Comparison of ENCODE assay signal across 9 cellular contexts in the genomic region with DNA sequence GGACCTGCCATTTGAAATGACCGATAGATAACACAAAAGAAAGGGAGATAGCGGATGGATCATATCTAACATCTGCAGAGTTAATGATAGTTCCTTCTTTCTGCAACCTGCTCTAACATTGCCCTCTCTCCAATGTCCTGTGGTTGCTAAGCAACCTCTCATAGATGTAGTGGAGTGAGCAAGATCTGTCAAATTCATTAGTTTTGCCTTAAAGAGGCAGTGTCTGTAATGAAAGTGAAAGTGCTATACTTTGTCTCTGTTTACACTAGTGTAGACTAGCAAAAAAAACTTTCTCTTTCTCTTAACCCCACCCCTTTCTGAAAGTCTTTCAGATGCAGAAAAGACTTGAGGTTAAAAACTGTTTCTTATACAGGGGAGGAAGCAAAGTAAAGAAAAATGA.
DNase-seq lines count a peak whose midpoint lies in the region; ATAC-seq and TF ChIP-seq lines count a peak whose summit lies in the region.
"Had no signal": no experiment of that assay in that cellular context is flagged by ENCODE, and none has a peak within 500 bp of the region (broad histone marks: within the 10 kb centered on the region; RNA-seq: fewer than 3 reads in every experiment).

No MANE protein-coding gene starts in this region.

- intact Hi-C loops in CD4-positive, alpha-beta T cell (cut with DNase I, micrococcal nuclease): no loop called here

- CTCF ChIA-PET in CD4-positive, alpha-beta T cell (lab: Charles Lee): no interaction called here

- TF ChIP-seq CTCF in CD4-positive, alpha-beta T cell (IDR thresholded peaks at IDR 0.05): no peak
- no peak for TF ChIP-seq CTCF in BE2C (IDR thresholded peaks at IDR 0.05; ENCODE audit: low read depth, low read length)

- H3K9me3 Mint-ChIP-seq in CD4-positive, alpha-beta T cell: no peaks in the 10 kb centered on the region
- no peaks in the 10 kb centered on the region for H3K9me3 Mint-ChIP-seq in activated naive CD8-positive, alpha-beta T cell treated with anti-CD3 and anti-CD28 coated beads, Interleukin-2, amount 10 ng/mL, durations not matched to agents 7 days and 5 days

- peaks cover 32% of the 10 kb centered on the region for H3K4me1 Mint-ChIP-seq in CD4-positive, alpha-beta T cell (ENCODE audit: low read depth)
- peaks cover 9% of the 10 kb centered on the region for H3K4me1 Mint-ChIP-seq in activated naive CD8-positive, alpha-beta T cell treated with anti-CD3 and anti-CD28 coated beads, Interleukin-2, amount 10 ng/mL, durations not matched to agents 7 days and 5 days

- no peaks in the 10 kb centered on the region for H3K27me3 ChIP-seq in CD4-positive, alpha-beta T cell (ENCODE audit: control insufficient read depth, insufficient read depth, low read length)
- H3K27me3 ChIP-seq in BE2C: no peaks in the 10 kb centered on the region

- H3K27ac ChIP-seq in CD4-positive, alpha-beta T cell (ENCODE audit: low read depth, low read length): no peak overlapping the region
- H3K27ac ChIP-seq: epithelial cell of prostate had no signal

- H3K9me3 ChIP-seq in CD4-positive, alpha-beta T cell (ENCODE audit: control insufficient read depth, low read length): no peaks in the 10 kb centered on the region
- H3K9me3 ChIP-seq in BE2C: no peaks in the 10 kb centered on the region

- H3K27ac Mint-ChIP-seq in CD4-positive, alpha-beta T cell: peak overlapping the region; percentile 66
- peak overlapping the region; percentile 80 for H3K27ac Mint-ChIP-seq in activated naive CD8-positive, alpha-beta T cell treated with anti-CD3 and anti-CD28 coated beads, Interleukin-2, amount 10 ng/mL, durations not matched to agents 7 days and 5 days

- peak overlapping the region; percentile 84 for H3K4me3 Mint-ChIP-seq in CD4-positive, alpha-beta T cell
- H3K4me3 Mint-ChIP-seq in activated naive CD8-positive, alpha-beta T cell treated with anti-CD3 and anti-CD28 coated beads, Interleukin-2, amount 10 ng/mL, durations not matched to agents 7 days and 5 days: peak overlapping the region; percentile 83

- no peak for DNase-seq in CD4-positive, alpha-beta T cell
- DNase-seq in activated naive CD8-positive, alpha-beta T cell treated with anti-CD3 and anti-CD28 coated beads, Interleukin-2, amount 10 ng/mL, durations not matched to agents 7 days and 5 days: no peak
- DNase-seq in medulla oblongata (ENCODE audit: extremely low spot score): peak; percentile 58
- no peak for DNase-seq in BE2C
- DNase-seq in DMS 273 (lab: John Stamatoyannopoulos, UW; ENCODE audit: unreplicated experiment): no peak
- no peak for DNase-seq in HT-29 (ENCODE audit: low spot score)

- POLR2A ChIA-PET in CD4-positive, alpha-beta T cell (lab: Charles Lee): no interaction called here
- POLR2A ChIA-PET in activated naive CD8-positive, alpha-beta T cell treated with anti-CD3 and anti-CD28 coated beads, Interleukin-2, amount 10 ng/mL, durations not matched to agents 7 days and 5 days (lab: Charles Lee): no interaction called here

- H3K27me3 Mint-ChIP-seq in CD4-positive, alpha-beta T cell: no peaks in the 10 kb centered on the region
- no peaks in the 10 kb centered on the region for H3K27me3 Mint-ChIP-seq in activated naive CD8-positive, alpha-beta T cell treated with anti-CD3 and anti-CD28 coated beads, Interleukin-2, amount 10 ng/mL, durations not matched to agents 7 days and 5 days

- ATAC-seq in CD4-positive, alpha-beta T cell (ENCODE audit: poor library complexity): peak; percentile 66
- ATAC-seq in GM19438 (IDR thresholded peaks at IDR 0.05; ENCODE audit: low read depth, unreplicated experiment) (peak; percentile 93), HG03457 (IDR thresholded peaks at IDR 0.05; ENCODE audit: unreplicated experiment) (peak; percentile 96)
- ATAC-seq in activated naive CD8-positive, alpha-beta T cell treated with anti-CD3 and anti-CD28 coated beads, Interleukin-2, amount 10 ng/mL, durations not matched to agents 7 days and 5 days (ENCODE audit: low read depth): peak; percentile 95

- H3K4me3 ChIP-seq in BE2C (ENCODE audit: low read depth, low read length): no peak overlapping the region

- H3K4me1 ChIP-seq in BE2C: no peaks in the 10 kb centered on the region

- H3K36me3 Mint-ChIP-seq in CD4-positive, alpha-beta T cell (ENCODE audit: low read depth): no peaks in the 10 kb centered on the region
- no peaks in the 10 kb centered on the region for H3K36me3 Mint-ChIP-seq in activated naive CD8-positive, alpha-beta T cell treated with anti-CD3 and anti-CD28 coated beads, Interleukin-2, amount 10 ng/mL, durations not matched to agents 7 days and 5 days

- H3K36me3 ChIP-seq in BE2C: no peaks in the 10 kb centered on the region
